In genomic region chr15:57044961-57045360, GRCh38 we compare ENCODE assay signal across 21 cellular contexts.
"Had no signal": no experiment of that assay in that cellular context is flagged by ENCODE, and none has a peak within 500 bp of the region (broad histone marks: within the 10 kb centered on the region; RNA-seq: fewer than 3 reads in every experiment).

No MANE protein-coding gene starts in this region.

- H3K27ac ChIP-seq: body of pancreas, neutrophil, right lobe of liver, upper lobe of left lung, vagina had no signal

- DNase-seq: activated CD4-positive, alpha-beta T cell treated with anti-CD3 and anti-CD28 coated beads for 36 hours; activated CD4-positive, CD25-positive, alpha-beta regulatory T cell; activated CD8-positive, alpha-beta memory T cell treated with anti-CD3 and anti-CD28 coated beads, Interleukin-2, amount 10 ng/mL, durations not matched to agents 7 days and 5 days; activated CD8-positive, alpha-beta T cell treated with anti-CD3 and anti-CD28 coated beads, Interleukin-2, amount 10 ng/mL, durations not matched to agents 7 days and 5 days; activated T-cell treated with anti-CD3 and anti-CD28 coated beads, Interleukin-2, amount 50 U/mL, for 48 hours; anterior cingulate cortex; body of pancreas; cortex of kidney; endodermal cell; foreskin fibroblast; head of caudate nucleus; hippocampal formation; right lobe of liver; stimulated activated CD4-positive, alpha-beta T cell treated with anti-CD3 and anti-CD28 coated beads, Interleukin-2, amount 100 ng/mL, for 48 hours; stimulated activated naive CD4-positive, alpha-beta T cell treated with Interleukin-2 at 50 U/mL for 16 hours; upper lobe of left lung had no signal

- FAIRE-seq: keratinocyte had no signal

- ATAC-seq: activated CD8-positive, alpha-beta memory T cell treated with anti-CD3 and anti-CD28 coated beads, Interleukin-2, amount 10 ng/mL, durations not matched to agents 7 days and 5 days; activated CD8-positive, alpha-beta T cell treated with anti-CD3 and anti-CD28 coated beads, Interleukin-2, amount 10 ng/mL, durations not matched to agents 7 days and 5 days; body of pancreas; esophagus mucosa; left lobe of liver had no signal
